1 cellular context compared by ENCODE assay signal in the genomic region with DNA sequence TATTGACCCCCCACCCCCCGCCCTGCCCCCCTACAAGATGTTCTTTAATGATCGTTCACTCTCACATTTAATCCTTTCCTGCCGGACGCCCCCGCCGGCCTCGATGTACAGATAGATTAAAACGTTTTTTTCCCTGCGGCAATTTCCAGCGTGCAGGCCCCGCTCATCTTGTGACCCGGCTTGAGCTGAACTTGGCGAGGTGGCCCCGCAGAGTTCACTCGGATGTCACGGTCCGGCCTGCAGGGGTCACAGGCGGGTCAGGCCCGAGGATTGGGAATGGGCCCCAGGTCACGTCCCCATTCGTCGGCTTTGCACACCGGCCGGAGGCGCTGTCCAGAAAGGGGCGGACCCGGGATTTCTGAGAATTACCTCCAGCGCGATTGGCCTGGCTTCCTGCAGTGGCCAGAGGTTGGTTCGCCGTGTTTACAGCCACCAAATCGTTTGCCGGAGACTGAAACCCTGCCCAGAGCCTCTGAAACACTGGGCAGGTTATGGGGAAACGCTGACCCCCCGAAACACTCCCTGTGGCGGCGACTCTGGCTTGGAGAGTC.
TF ChIP-seq lines count a peak whose summit lies in the region.

No MANE protein-coding gene starts in this region.

TF ChIP-seq in HepG2, 621 proteins besides CTCF, POLR2A, EP300 and RAD21 (continued from another document and continues in another):
- TF ChIP-seq, protein P1, sequence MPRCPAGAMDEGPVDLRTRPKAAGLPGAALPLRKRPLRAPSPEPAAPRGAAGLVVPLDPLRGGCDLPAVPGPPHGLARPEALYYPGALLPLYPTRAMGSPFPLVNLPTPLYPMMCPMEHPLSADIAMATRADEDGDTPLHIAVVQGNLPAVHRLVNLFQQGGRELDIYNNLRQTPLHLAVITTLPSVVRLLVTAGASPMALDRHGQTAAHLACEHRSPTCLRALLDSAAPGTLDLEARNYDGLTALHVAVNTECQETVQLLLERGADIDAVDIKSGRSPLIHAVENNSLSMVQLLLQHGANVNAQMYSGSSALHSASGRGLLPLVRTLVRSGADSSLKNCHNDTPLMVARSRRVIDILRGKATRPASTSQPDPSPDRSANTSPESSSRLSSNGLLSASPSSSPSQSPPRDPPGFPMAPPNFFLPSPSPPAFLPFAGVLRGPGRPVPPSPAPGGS (CRISPR knock-in tag; IDR thresholded peaks at IDR 0.05), result peak; percentile 60; the same call in 1 of the 2 replicates
- TF ChIP-seq, protein P2, sequence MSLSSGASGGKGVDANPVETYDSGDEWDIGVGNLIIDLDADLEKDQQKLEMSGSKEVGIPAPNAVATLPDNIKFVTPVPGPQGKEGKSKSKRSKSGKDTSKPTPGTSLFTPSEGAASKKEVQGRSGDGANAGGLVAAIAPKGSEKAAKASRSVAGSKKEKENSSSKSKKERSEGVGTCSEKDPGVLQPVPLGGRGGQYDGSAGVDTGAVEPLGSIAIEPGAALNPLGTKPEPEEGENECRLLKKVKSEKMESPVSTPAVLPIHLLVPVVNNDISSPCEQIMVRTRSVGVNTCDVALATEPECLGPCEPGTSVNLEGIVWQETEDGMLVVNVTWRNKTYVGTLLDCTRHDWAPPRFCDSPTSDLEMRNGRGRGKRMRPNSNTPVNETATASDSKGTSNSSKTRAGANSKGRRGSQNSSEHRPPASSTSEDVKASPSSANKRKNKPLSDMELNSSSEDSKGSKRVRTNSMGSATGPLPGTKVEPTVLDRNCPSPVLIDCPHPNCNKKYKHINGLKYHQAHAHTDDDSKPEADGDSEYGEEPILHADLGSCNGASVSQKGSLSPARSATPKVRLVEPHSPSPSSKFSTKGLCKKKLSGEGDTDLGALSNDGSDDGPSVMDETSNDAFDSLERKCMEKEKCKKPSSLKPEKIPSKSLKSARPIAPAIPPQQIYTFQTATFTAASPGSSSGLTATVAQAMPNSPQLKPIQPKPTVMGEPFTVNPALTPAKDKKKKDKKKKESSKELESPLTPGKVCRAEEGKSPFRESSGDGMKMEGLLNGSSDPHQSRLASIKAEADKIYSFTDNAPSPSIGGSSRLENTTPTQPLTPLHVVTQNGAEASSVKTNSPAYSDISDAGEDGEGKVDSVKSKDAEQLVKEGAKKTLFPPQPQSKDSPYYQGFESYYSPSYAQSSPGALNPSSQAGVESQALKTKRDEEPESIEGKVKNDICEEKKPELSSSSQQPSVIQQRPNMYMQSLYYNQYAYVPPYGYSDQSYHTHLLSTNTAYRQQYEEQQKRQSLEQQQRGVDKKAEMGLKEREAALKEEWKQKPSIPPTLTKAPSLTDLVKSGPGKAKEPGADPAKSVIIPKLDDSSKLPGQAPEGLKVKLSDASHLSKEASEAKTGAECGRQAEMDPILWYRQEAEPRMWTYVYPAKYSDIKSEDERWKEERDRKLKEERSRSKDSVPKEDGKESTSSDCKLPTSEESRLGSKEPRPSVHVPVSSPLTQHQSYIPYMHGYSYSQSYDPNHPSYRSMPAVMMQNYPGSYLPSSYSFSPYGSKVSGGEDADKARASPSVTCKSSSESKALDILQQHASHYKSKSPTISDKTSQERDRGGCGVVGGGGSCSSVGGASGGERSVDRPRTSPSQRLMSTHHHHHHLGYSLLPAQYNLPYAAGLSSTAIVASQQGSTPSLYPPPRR (CRISPR knock-in tag; IDR thresholded peaks at IDR 0.05; ENCODE audit: borderline replicate concordance), result peak; percentile 86; the same call in 1 of the 2 replicates
- peak; percentile 90 for TF ChIP-seq SKI (IDR thresholded peaks at IDR 0.05; ENCODE audit: partially characterized antibody)
- TF ChIP-seq NCOR1 (IDR thresholded peaks at IDR 0.05; ENCODE audit: borderline replicate concordance, low read length), result peak; percentile 75; the same call in 1 of the 2 replicates
- TF ChIP-seq POGZ (CRISPR knock-in tag; IDR thresholded peaks at IDR 0.05), result peak; percentile 80; the same call in 1 of the 2 replicates
- TF ChIP-seq, protein P3, sequence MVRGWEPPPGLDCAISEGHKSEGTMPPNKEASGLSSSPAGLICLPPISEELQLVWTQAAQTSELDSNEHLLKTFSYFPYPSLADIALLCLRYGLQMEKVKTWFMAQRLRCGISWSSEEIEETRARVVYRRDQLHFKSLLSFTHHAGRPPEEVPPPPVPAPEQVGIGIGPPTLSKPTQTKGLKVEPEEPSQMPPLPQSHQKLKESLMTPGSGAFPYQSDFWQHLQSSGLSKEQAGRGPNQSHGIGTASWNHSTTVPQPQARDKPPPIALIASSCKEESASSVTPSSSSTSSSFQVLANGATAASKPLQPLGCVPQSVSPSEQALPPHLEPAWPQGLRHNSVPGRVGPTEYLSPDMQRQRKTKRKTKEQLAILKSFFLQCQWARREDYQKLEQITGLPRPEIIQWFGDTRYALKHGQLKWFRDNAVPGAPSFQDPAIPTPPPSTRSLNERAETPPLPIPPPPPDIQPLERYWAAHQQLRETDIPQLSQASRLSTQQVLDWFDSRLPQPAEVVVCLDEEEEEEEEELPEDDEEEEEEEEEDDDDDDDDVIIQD (CRISPR knock-in tag; IDR thresholded peaks at IDR 0.05; ENCODE audit: low read depth), result peak; percentile 90
- TF ChIP-seq ZNF205 (CRISPR knock-in tag; IDR thresholded peaks at IDR 0.05), result 0 out of 2 replicates have a peak, but pooled peaks have one; percentile 38
- TF ChIP-seq DMAP1 (CRISPR knock-in tag; IDR thresholded peaks at IDR 0.05), result 0 out of 2 replicates have a peak, but pooled peaks have one; percentile 25
- TF ChIP-seq SOX5 (CRISPR knock-in tag; IDR thresholded peaks at IDR 0.05; ENCODE audit: borderline replicate concordance), result peak; percentile 37; the same call in 1 of the 2 replicates
- no peak for TF ChIP-seq SP1 (IDR thresholded peaks at IDR 0.05)
- peak; percentile 60 for TF ChIP-seq SP1 (CRISPR knock-in tag; IDR thresholded peaks at IDR 0.05)
- no peak for TF ChIP-seq FOXA1 (IDR thresholded peaks at IDR 0.05)
- TF ChIP-seq FOXA1 (CRISPR knock-in tag; IDR thresholded peaks at IDR 0.05), result 0 out of 2 replicates have a peak, but pooled peaks have one; percentile 50
- TF ChIP-seq, protein P4, sequence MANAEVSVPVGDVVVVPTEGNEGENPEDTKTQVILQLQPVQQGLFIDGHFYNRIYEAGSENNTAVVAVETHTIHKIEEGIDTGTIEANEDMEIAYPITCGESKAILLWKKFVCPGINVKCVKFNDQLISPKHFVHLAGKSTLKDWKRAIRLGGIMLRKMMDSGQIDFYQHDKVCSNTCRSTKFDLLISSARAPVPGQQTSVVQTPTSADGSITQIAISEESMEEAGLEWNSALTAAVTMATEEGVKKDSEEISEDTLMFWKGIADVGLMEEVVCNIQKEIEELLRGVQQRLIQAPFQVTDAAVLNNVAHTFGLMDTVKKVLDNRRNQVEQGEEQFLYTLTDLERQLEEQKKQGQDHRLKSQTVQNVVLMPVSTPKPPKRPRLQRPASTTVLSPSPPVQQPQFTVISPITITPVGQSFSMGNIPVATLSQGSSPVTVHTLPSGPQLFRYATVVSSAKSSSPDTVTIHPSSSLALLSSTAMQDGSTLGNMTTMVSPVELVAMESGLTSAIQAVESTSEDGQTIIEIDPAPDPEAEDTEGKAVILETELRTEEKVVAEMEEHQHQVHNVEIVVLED (CRISPR knock-in tag; IDR thresholded peaks at IDR 0.05; ENCODE audit: borderline replicate concordance), result 0 out of 2 replicates have a peak, but pooled peaks have one; percentile 33
- TF ChIP-seq SP5 (CRISPR knock-in tag; IDR thresholded peaks at IDR 0.05; ENCODE audit: borderline replicate concordance, low read depth), result peak; percentile 53; the same call in 1 of the 2 replicates
- peak; percentile 86 for TF ChIP-seq TBL1XR1 (IDR thresholded peaks at IDR 0.05; ENCODE audit: borderline replicate concordance, low read length, partially characterized antibody)
- TF ChIP-seq, protein P5, sequence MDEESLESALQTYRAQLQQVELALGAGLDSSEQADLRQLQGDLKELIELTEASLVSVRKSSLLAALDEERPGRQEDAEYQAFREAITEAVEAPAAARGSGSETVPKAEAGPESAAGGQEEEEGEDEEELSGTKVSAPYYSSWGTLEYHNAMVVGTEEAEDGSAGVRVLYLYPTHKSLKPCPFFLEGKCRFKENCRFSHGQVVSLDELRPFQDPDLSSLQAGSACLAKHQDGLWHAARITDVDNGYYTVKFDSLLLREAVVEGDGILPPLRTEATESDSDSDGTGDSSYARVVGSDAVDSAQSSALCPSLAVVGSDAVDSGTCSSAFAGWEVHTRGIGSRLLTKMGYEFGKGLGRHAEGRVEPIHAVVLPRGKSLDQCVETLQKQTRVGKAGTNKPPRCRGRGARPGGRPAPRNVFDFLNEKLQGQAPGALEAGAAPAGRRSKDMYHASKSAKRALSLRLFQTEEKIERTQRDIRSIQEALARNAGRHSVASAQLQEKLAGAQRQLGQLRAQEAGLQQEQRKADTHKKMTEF (CRISPR knock-in tag; IDR thresholded peaks at IDR 0.05), result 0 out of 2 replicates have a peak, but pooled peaks have one; percentile 45
- no peak; the same call in 1 of the 2 replicates for TF ChIP-seq ISL2 (CRISPR knock-in tag; IDR thresholded peaks at IDR 0.05)
- TF ChIP-seq, protein P6, sequence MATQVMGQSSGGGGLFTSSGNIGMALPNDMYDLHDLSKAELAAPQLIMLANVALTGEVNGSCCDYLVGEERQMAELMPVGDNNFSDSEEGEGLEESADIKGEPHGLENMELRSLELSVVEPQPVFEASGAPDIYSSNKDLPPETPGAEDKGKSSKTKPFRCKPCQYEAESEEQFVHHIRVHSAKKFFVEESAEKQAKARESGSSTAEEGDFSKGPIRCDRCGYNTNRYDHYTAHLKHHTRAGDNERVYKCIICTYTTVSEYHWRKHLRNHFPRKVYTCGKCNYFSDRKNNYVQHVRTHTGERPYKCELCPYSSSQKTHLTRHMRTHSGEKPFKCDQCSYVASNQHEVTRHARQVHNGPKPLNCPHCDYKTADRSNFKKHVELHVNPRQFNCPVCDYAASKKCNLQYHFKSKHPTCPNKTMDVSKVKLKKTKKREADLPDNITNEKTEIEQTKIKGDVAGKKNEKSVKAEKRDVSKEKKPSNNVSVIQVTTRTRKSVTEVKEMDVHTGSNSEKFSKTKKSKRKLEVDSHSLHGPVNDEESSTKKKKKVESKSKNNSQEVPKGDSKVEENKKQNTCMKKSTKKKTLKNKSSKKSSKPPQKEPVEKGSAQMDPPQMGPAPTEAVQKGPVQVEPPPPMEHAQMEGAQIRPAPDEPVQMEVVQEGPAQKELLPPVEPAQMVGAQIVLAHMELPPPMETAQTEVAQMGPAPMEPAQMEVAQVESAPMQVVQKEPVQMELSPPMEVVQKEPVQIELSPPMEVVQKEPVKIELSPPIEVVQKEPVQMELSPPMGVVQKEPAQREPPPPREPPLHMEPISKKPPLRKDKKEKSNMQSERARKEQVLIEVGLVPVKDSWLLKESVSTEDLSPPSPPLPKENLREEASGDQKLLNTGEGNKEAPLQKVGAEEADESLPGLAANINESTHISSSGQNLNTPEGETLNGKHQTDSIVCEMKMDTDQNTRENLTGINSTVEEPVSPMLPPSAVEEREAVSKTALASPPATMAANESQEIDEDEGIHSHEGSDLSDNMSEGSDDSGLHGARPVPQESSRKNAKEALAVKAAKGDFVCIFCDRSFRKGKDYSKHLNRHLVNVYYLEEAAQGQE (IDR thresholded peaks at IDR 0.05; ENCODE audit: borderline replicate concordance in 1 of 2, low read depth in 1 of 2, low read length in 2 of 2), result peak in 1 of 2 experiments; percentile 83; a peak in 2 of 4 replicates
- TF ChIP-seq LCORL (IDR thresholded peaks at IDR 0.05), result no peak
- TF ChIP-seq LCORL (CRISPR knock-in tag; IDR thresholded peaks at IDR 0.05), result peak; percentile 94
- TF ChIP-seq RFXAP (CRISPR knock-in tag; IDR thresholded peaks at IDR 0.05; ENCODE audit: borderline replicate concordance), result peak; percentile 56; the same call in 1 of the 2 replicates
- TF ChIP-seq SIN3A (IDR thresholded peaks at IDR 0.05; ENCODE audit: borderline replicate concordance, low read depth, low read length), result peak; percentile 27; the same call in 1 of the 2 replicates
- TF ChIP-seq KMT2B (CRISPR knock-in tag; IDR thresholded peaks at IDR 0.05), result 0 out of 2 replicates have a peak, but pooled peaks have one; percentile 27
- TF ChIP-seq GTF2F1 (IDR thresholded peaks at IDR 0.05; ENCODE audit: low read length), result no peak
- peak; percentile 79 for TF ChIP-seq HDAC1 (CRISPR knock-in tag; IDR thresholded peaks at IDR 0.05)
- TF ChIP-seq HDAC2 (CRISPR knock-in tag; IDR thresholded peaks at IDR 0.05), result peak; percentile 71; the same call in 1 of the 2 replicates
- TF ChIP-seq, protein P7, sequence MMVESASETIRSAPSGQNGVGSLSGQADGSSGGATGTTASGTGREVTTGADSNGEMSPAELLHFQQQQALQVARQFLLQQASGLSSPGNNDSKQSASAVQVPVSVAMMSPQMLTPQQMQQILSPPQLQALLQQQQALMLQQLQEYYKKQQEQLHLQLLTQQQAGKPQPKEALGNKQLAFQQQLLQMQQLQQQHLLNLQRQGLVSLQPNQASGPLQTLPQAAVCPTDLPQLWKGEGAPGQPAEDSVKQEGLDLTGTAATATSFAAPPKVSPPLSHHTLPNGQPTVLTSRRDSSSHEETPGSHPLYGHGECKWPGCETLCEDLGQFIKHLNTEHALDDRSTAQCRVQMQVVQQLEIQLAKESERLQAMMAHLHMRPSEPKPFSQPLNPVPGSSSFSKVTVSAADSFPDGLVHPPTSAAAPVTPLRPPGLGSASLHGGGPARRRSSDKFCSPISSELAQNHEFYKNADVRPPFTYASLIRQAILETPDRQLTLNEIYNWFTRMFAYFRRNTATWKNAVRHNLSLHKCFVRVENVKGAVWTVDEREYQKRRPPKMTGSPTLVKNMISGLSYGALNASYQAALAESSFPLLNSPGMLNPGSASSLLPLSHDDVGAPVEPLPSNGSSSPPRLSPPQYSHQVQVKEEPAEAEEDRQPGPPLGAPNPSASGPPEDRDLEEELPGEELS (CRISPR knock-in tag; IDR thresholded peaks at IDR 0.05), result peak; percentile 60
- TF ChIP-seq RNF2 (conservative IDR thresholded peaks at IDR 0.05; ENCODE audit: low read depth), result peak; percentile 40; the same call in 1 of the 2 replicates
- no peak for TF ChIP-seq ZNF589 (CRISPR knock-in tag; conservative IDR thresholded peaks at IDR 0.05)
- no peak for TF ChIP-seq SOX13 (IDR thresholded peaks at IDR 0.05)
- peak in 1 of 2 experiments; percentile 38; a peak in 1 of 4 replicates for TF ChIP-seq SOX13 (CRISPR knock-in tag; conservative IDR thresholded peaks at IDR 0.05 in 1 of 2, IDR thresholded peaks at IDR 0.05 in 1 of 2)
- peak; percentile 100 for TF ChIP-seq RARA (CRISPR knock-in tag; IDR thresholded peaks at IDR 0.05)
- TF ChIP-seq, protein P8, sequence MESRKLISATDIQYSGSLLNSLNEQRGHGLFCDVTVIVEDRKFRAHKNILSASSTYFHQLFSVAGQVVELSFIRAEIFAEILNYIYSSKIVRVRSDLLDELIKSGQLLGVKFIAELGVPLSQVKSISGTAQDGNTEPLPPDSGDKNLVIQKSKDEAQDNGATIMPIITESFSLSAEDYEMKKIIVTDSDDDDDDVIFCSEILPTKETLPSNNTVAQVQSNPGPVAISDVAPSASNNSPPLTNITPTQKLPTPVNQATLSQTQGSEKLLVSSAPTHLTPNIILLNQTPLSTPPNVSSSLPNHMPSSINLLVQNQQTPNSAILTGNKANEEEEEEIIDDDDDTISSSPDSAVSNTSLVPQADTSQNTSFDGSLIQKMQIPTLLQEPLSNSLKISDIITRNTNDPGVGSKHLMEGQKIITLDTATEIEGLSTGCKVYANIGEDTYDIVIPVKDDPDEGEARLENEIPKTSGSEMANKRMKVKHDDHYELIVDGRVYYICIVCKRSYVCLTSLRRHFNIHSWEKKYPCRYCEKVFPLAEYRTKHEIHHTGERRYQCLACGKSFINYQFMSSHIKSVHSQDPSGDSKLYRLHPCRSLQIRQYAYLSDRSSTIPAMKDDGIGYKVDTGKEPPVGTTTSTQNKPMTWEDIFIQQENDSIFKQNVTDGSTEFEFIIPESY (CRISPR knock-in tag; IDR thresholded peaks at IDR 0.05), result no peak
- TF ChIP-seq MIXL1 (CRISPR knock-in tag; IDR thresholded peaks at IDR 0.05), result peak; percentile 39; the same call in 1 of the 2 replicates
- TF ChIP-seq XRCC5 (optimal IDR thresholded peaks at IDR 0.05; ENCODE audit: low read length), result peak; percentile 61
